ENCODE assay signal across 9 cellular contexts in the genomic region with DNA sequence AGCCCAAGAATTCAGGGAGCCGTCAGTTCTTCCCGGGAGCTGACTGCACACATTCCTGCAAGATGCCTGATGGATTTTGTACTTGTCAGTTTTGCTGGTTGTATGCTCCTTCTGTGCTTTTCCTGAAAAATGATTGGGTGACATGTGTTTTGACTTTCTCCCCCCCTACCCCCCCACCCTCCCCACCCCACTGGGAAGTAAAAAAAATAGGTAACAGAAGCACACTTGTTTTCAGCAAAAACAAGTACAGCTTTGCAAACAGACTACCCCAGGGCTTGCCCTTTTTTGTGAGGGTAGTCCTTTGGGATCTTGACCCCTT. TPM values are rescaled to one million over a fixed set of nuclear protein-coding genes. Genes with fewer than 3 reads are reported as not detected.
DNase-seq lines count a peak whose midpoint lies in the region; ATAC-seq, FAIRE-seq and TF ChIP-seq lines count a peak whose summit lies in the region.
"Had no signal": no experiment of that assay in that cellular context is flagged by ENCODE, and none has a peak within 500 bp of the region (broad histone marks: within the 10 kb centered on the region; RNA-seq: fewer than 3 reads in every experiment).

No MANE protein-coding gene starts in this region.

- BruUV-seq in OCI-LY7 (replicated peaks; lab: Mats Ljungman, UMichigan) (no TSS peak), endothelial cell of umbilical vein (replicated peaks; lab: Mats Ljungman, UMichigan) (no TSS peak)

- peaks cover 23% of the 10 kb centered on the region for H3K36me3 ChIP-seq in CD4-positive, CD25-positive, alpha-beta regulatory T cell (ENCODE audit: control insufficient read depth, insufficient read depth, low read length)
- H3K36me3 ChIP-seq in OCI-LY7 (ENCODE audit: insufficient read depth, low read length) (peaks cover 45% of the 10 kb centered on the region), endothelial cell of umbilical vein (ENCODE audit: control insufficient read depth in 2 of 2, extremely low read depth in 1 of 2, insufficient read depth in 2 of 2, low read length in 2 of 2) (peaks cover 10 to 11% of the 10 kb centered on the region in 2 experiments), neuron (ENCODE audit: insufficient read depth, low read length) (peaks cover 45% of the 10 kb centered on the region)

- ATAC-seq in CD4-positive, CD25-positive, alpha-beta regulatory T cell (ENCODE audit: low read depth in 2 of 2): no peak

- peaks cover 36% of the 10 kb centered on the region for H3K4me1 ChIP-seq in CD4-positive, CD25-positive, alpha-beta regulatory T cell (ENCODE audit: control insufficient read depth, insufficient read depth, low read length, poor library complexity, severe bottlenecking)
- peaks cover 11% of the 10 kb centered on the region for H3K4me1 ChIP-seq in OCI-LY7 (ENCODE audit: insufficient read depth, low read length, poor library complexity, severe bottlenecking)
- H3K4me1 ChIP-seq in endothelial cell of umbilical vein (ENCODE audit: control insufficient read depth, extremely low read depth, insufficient read depth, low read length): peaks cover 15% of the 10 kb centered on the region
- peaks cover 14% of the 10 kb centered on the region for H3K4me1 ChIP-seq in neuron (ENCODE audit: insufficient read depth, low read length)

- no peaks in the 10 kb centered on the region for H3K9me3 ChIP-seq in CD4-positive, CD25-positive, alpha-beta regulatory T cell (ENCODE audit: control insufficient read depth in 2 of 2, low read length in 2 of 2)
- H3K9me3 ChIP-seq in OCI-LY7 (ENCODE audit: low read length) (no peaks in the 10 kb centered on the region), endothelial cell of umbilical vein (replicated peaks; ENCODE audit: control insufficient read depth, insufficient read depth, low read length) (no peaks in the 10 kb centered on the region), neuron (ENCODE audit: low read length) (no peaks in the 10 kb centered on the region)

- no peaks in the 10 kb centered on the region for H3K9me2 ChIP-seq in OCI-LY7 (ENCODE audit: insufficient read depth, low read length)

- no peak for TF ChIP-seq POLR2A in endothelial cell of umbilical vein (IDR thresholded peaks at IDR 0.05; ENCODE audit: low read depth, low read length)

- peak overlapping the region; percentile 81 for H3K4me3 ChIP-seq in CD4-positive, CD25-positive, alpha-beta regulatory T cell (ENCODE audit: low read depth, low read length)
- H3K4me3 ChIP-seq in OCI-LY7 (ENCODE audit: low read depth, low read length, poor library complexity, severe bottlenecking) (peak overlapping the region; percentile 94), endothelial cell of umbilical vein (replicated peaks in 1 of 3; ENCODE audit: insufficient read depth in 1 of 3, low read depth in 1 of 3, low read length in 3 of 3) (peak overlapping the region; percentile 60 to 87 (median 86)), neuron (ENCODE audit: low read length) (peak overlapping the region; percentile 63)

- H3K4me3 Mint-ChIP-seq in CD4-positive, CD25-positive, alpha-beta regulatory T cell: peak overlapping the region; percentile 88 to 96 (median 92)

- no peaks in the 10 kb centered on the region for H3K27me3 ChIP-seq in CD4-positive, CD25-positive, alpha-beta regulatory T cell (ENCODE audit: control insufficient read depth, insufficient read depth, low read length)
- H3K27me3 ChIP-seq in endothelial cell of umbilical vein (ENCODE audit: control insufficient read depth in 2 of 2, insufficient read depth in 2 of 2, low read length in 2 of 2) (peaks cover 0 to 3% of the 10 kb centered on the region in 2 experiments), neuron (ENCODE audit: insufficient read depth, low read length) (peaks cover 12% of the 10 kb centered on the region)

- H3K9ac ChIP-seq in endothelial cell of umbilical vein (replicated peaks; ENCODE audit: extremely low read depth, insufficient read depth, low read length): peak overlapping the region; percentile 87

- H3K4me2 ChIP-seq in OCI-LY7 (ENCODE audit: low read length) (peak overlapping the region; percentile 91), endothelial cell of umbilical vein (ENCODE audit: insufficient read depth, low read length) (peak overlapping the region; percentile 91)

- H3K79me2 ChIP-seq in OCI-LY7 (ENCODE audit: insufficient read depth, low read depth, low read length) (peaks cover 27% of the 10 kb centered on the region; the same call in 1 of the 2 replicates), endothelial cell of umbilical vein (ENCODE audit: control insufficient read depth, insufficient read depth, low read length) (peaks cover 49% of the 10 kb centered on the region)

- peak overlapping the region; percentile 63 for H3K27ac ChIP-seq in CD4-positive, CD25-positive, alpha-beta regulatory T cell (ENCODE audit: insufficient read depth, low read length, poor library complexity, severe bottlenecking)
- H3K27ac ChIP-seq in OCI-LY7 (ENCODE audit: low read depth, low read length, poor library complexity, severe bottlenecking) (no peak overlapping the region), endothelial cell of umbilical vein (ENCODE audit: insufficient read depth, low read depth, low read length) (peak overlapping the region; percentile 89)

- POLR2A ChIA-PET in OCI-LY7 (lab: Charles Lee): interaction anchor here (0.6 kb wide), 1 partner anchor 14 kb away, joined by 4 read pairs; no protein-coding TSS in a partner anchor
- POLR2A ChIA-PET in endothelial cell of umbilical vein (lab: Charles Lee): no interaction called here

- peak overlapping the region in 2 of 3 donors; percentile 82 to 87 for H3K27ac Mint-ChIP-seq in CD4-positive, CD25-positive, alpha-beta regulatory T cell

- H3K4me1 Mint-ChIP-seq in CD4-positive, CD25-positive, alpha-beta regulatory T cell: peaks cover 19 to 64% (median 48%) of the 10 kb centered on the region in 4 donors

- H3K9me3 Mint-ChIP-seq in CD4-positive, CD25-positive, alpha-beta regulatory T cell: no peaks in the 10 kb centered on the region

- intact Hi-C loops in OCI-LY7 (cut with micrococcal nuclease; ENCODE audit: unreplicated experiment) (loop anchor here (2.0 kb wide), 1 partner anchor 69 kb away; the partner anchor contains the start of gene FADD), endothelial cell of umbilical vein (cut with micrococcal nuclease) (loop anchor here (2.0 kb wide), 2 partner anchors 35 to 127 kb away; partner anchors contain the start of gene CTTN)

- CTCF ChIA-PET in OCI-LY7 (lab: Charles Lee; ENCODE audit: unreplicated experiment): no interaction called here
- CTCF ChIA-PET in endothelial cell of umbilical vein (lab: Charles Lee): interaction anchor here (1.1 to 1.4 kb wide), 2 partner anchors 13 to 46 kb away, joined by 3 to 6 read pairs; no protein-coding TSS in a partner anchor

- TF ChIP-seq CTCF in OCI-LY7 (conservative IDR thresholded peaks at IDR 0.05; ENCODE audit: low read length): no peak
- no peak for TF ChIP-seq CTCF in endothelial cell of umbilical vein (IDR thresholded peaks at IDR 0.05; ENCODE audit: extremely low read depth in 1 of 2, insufficient read depth in 1 of 2, low read depth in 1 of 2, low read length in 2 of 2)

- no peak for DNase-seq in CD4-positive, CD25-positive, alpha-beta regulatory T cell
- DNase-seq in OCI-LY7 (ENCODE audit: low spot score) (no peak), endothelial cell of umbilical vein (ENCODE audit: low read depth, low spot score) (no peak), NCI-H2029 (lab: John Stamatoyannopoulos, UW) (no peak), NCI-H1092 treated with DMSO at 0.1 percent for 48 hours (lab: John Stamatoyannopoulos, UW) (no peak), NCI-H69 (lab: John Stamatoyannopoulos, UW) (no peak), NCI-H1930 (lab: John Stamatoyannopoulos, UW) (no peak)
- DNase-seq: hippocampal formation had no signal

- H3K27me3 Mint-ChIP-seq in CD4-positive, CD25-positive, alpha-beta regulatory T cell: peaks cover 20% of the 10 kb centered on the region

- H3K36me3 Mint-ChIP-seq in CD4-positive, CD25-positive, alpha-beta regulatory T cell: peaks cover 28% of the 10 kb centered on the region

- H2AFZ ChIP-seq in OCI-LY7 (ENCODE audit: low read length) (no peak overlapping the region), endothelial cell of umbilical vein (ENCODE audit: low read depth, low read length) (peak overlapping the region; percentile 66), neuron (ENCODE audit: low read depth, low read length) (no peak overlapping the region)

- no peak for FAIRE-seq in endothelial cell of umbilical vein (lab: Jason Lieb, UNC)

- no peaks in the 10 kb centered on the region for H3K9me1 ChIP-seq in endothelial cell of umbilical vein (replicated peaks; ENCODE audit: control insufficient read depth, extremely low read depth, insufficient read depth, low read length)

- H4K20me1 ChIP-seq in OCI-LY7 (ENCODE audit: insufficient read depth, low read length): no peaks in the 10 kb centered on the region; the same call in 1 of the 2 replicates
- peaks cover 2% of the 10 kb centered on the region for H4K20me1 ChIP-seq in endothelial cell of umbilical vein (replicated peaks; ENCODE audit: control insufficient read depth, extremely low read depth, insufficient read depth, low read length)

- dilution Hi-C loops in endothelial cell of umbilical vein (cut with MboI; ENCODE audit: extremely low pct_ligation_motif_present, low sequenced_read_pairs): no loop called here

TF ChIP-seq in endothelial cell of umbilical vein, 7 proteins besides CTCF, POLR2A, EP300 and RAD21 (continues in another document):
- no peak for TF ChIP-seq POLR2AphosphoS5 (IDR thresholded peaks at IDR 0.05; ENCODE audit: insufficient read depth, low read depth, low read length)
- TF ChIP-seq EZH2 (IDR thresholded peaks at IDR 0.05; ENCODE audit: borderline replicate concordance, low read depth, low read length, severe bottlenecking): no peak
- no peak for TF ChIP-seq FOS (IDR thresholded peaks at IDR 0.05; ENCODE audit: borderline replicate concordance, insufficient read depth, low read length)
- no peak for TF ChIP-seq JUN (IDR thresholded peaks at IDR 0.05; ENCODE audit: borderline replicate concordance, insufficient read depth, insufficient read length, low read depth)

RNA-seq across cellular contexts. Expression of gene PPFIA1, which starts 1.1 kb away (rescaled TPM):
- 62.6 TPM for total RNA-seq in CD4-positive, CD25-positive, alpha-beta regulatory T cell
- 10 to 100 TPM in 2 of 4 donors, 1 to 10 TPM in 2; 7.9 to 13.8 (median 10.0) TPM for polyA plus RNA-seq in CD4-positive, CD25-positive, alpha-beta regulatory T cell
- total RNA-seq in OCI-LY7 (2014; rRNA removed; shearing (Covaris generic)): 30.9 and 34.6 TPM in 2 replicates
- total RNA-seq in OCI-LY7 (2022) (53.9 and 54.4 TPM in 2 replicates), endothelial cell of umbilical vein (60.7 and 60.9 TPM in 2 replicates)
- polyA plus RNA-seq in endothelial cell of umbilical vein: 44.3 and 49.9 TPM in 2 replicates
- 37.0 and 38.1 TPM in 2 replicates for polyA plus RNA-seq in endothelial cell of umbilical vein (2011; cell fraction: cytosol; rRNA removed)
- 219 and 240 TPM in 2 replicates for polyA plus RNA-seq in endothelial cell of umbilical vein (2011; cell fraction: nucleus; rRNA removed)
- 31.2 and 34.2 TPM in 2 replicates for polyA plus RNA-seq in endothelial cell of umbilical vein (2012)
- 126 and 153 TPM in 2 replicates for polyA minus RNA-seq in endothelial cell of umbilical vein
- 86.1 TPM for polyA minus RNA-seq in endothelial cell of umbilical vein (2011; cell fraction: cytosol; rRNA and poly(A)+ RNA removed)
- 107 and 120 TPM in 2 replicates for polyA minus RNA-seq in endothelial cell of umbilical vein (2011; cell fraction: nucleus; rRNA and poly(A)+ RNA removed)
